35 cellular contexts compared by ENCODE assay signal in the genomic region with DNA sequence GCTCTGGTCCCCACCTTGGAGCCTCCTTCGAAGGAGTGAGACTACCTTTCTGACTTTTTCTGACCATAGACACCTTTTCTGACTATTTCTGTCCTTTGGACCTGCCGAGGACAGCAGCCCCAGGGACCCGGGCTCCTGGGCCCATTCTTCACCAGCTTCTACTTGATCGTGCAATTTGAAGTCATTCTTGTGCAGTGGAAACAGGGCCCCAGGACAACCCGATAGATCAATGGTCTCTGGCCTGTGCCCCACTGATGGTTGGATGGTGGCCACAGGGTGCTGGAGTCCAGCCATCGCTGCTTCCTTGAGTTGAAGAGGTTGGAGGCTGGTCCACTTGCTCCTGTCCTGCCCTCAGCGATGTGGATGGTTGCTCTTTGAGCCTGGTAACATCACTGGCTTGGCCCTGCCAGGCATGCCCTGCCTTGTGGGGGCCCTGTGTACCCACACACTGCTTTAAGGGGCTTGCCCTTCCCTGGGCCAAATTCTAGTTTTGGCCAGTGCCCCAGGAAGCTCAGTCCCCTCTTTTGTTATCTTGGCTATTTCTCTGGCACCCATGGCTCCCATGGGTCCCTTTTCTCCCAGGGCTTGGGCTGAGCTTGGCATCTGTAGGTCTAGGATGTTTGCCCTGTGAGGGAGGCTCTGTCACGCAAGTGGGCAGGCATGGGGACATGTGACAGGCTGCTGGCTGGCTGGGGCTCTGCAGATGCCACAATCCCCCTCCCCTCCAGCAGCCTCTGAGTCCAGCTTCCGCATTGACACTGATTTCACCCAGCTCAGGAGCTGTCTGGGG.
"Had no signal": no experiment of that assay in that cellular context is flagged by ENCODE, and none has a peak within 500 bp of the region (broad histone marks: within the 10 kb centered on the region; RNA-seq: fewer than 3 reads in every experiment).

No MANE protein-coding gene starts in this region.

- H3K36me3 ChIP-seq: MG63 had no signal

- H3K27me3 ChIP-seq: MG63 had no signal

- H3K9me3 ChIP-seq: MG63 had no signal

- H3K4me3 ChIP-seq: MG63 had no signal

- DNase-seq: Karpas-422, Kasumi-1, MG63, MM.1S, MV-4-11, NCI-H1048, NCI-H1092, NCI-H1092 treated with DMSO at 0.1 percent for 48 hours, NCI-H1105, NCI-H1105 treated with DMSO at 0.1 percent for 48 hours, NCI-H1417, NCI-H1417 treated with DMSO at 0.1 percent for 48 hours, NCI-H1436, NCI-H1436 treated with DMSO at 0.1 percent for 48 hours, NCI-H146, NCI-H1694, NCI-H1694 treated with DMSO at 0.1 percent for 48 hours, NCI-H187, NCI-H187 treated with DMSO at 0.1 percent for 48 hours, NCI-H1930, NCI-H2029, NCI-H2029 treated with DMSO at 0.1 percent for 48 hours, NCI-H2081, NCI-H2081 treated with DMSO at 0.1 percent for 48 hours, NCI-H2107, NCI-H2171, NCI-H2171 treated with DMSO at 0.1 percent for 48 hours, NCI-H2227 treated with DMSO at 0.1 percent for 48 hours, NCI-H226, NCI-H345, NCI-H446, NCI-H446 treated with DMSO at 0.1 percent for 48 hours, NCI-H510A, NCI-H510A treated with DMSO at 0.1 percent for 48 hours, NCI-H524 had no signal
